ENCODE assay signal across 8 cellular contexts in genomic region chr10:20355011-20355410, GRCh38.
"Had no signal": no experiment of that assay in that cellular context is flagged by ENCODE, and none has a peak within 500 bp of the region (broad histone marks: within the 10 kb centered on the region; RNA-seq: fewer than 3 reads in every experiment).

No MANE protein-coding gene starts in this region.

- H3K27ac ChIP-seq: HL-60 had no signal

- H2AFZ ChIP-seq: GM23338 had no signal

- ATAC-seq: GM23338, HCT116, HepG2 had no signal

- H3K27ac Mint-ChIP-seq: GM23338, IgD-negative memory B cell had no signal

- H3K36me3 ChIP-seq: HAP-1 had no signal

- H3K4me3 ChIP-seq: GM23338, HAP-1 had no signal

- FAIRE-seq: HepG2 had no signal

- H3K4me1 ChIP-seq: HAP-1 had no signal

- H3K4me3 Mint-ChIP-seq: GM23338, IgD-negative memory B cell had no signal

- DNase-seq: H7, KG1 had no signal

- H3K9me3 ChIP-seq: HAP-1 had no signal

- H3K27me3 Mint-ChIP-seq: IgD-negative memory B cell had no signal

- H3K36me3 Mint-ChIP-seq: IgD-negative memory B cell had no signal

- H3K4me1 Mint-ChIP-seq: GM23338, IgD-negative memory B cell had no signal

- H3K4me2 ChIP-seq: GM23338 had no signal
